17 cellular contexts compared by ENCODE assay signal in genomic region chr1:68207129-68207689, GRCh38. TPM values are rescaled to one million over a fixed set of nuclear protein-coding genes. Genes with fewer than 3 reads are reported as not detected.
DNase-seq lines count a peak whose midpoint lies in the region; ATAC-seq and TF ChIP-seq lines count a peak whose summit lies in the region.
"Had no signal": no experiment of that assay in that cellular context is flagged by ENCODE, and none has a peak within 500 bp of the region (broad histone marks: within the 10 kb centered on the region; RNA-seq: fewer than 3 reads in every experiment).

No MANE protein-coding gene starts in this region.

- H3K27ac ChIP-seq in psoas muscle = no peak overlapping the region
- H3K27ac ChIP-seq: BLaER1 had no signal

- no peak for TF ChIP-seq CTCF in fibroblast of the aortic adventitia (IDR thresholded peaks at IDR 0.05; ENCODE audit: insufficient read depth, low read length)
- no peak for TF ChIP-seq CTCF in progenitor cell of endocrine pancreas (IDR thresholded peaks at IDR 0.05; ENCODE audit: unreplicated experiment)
- no peak for TF ChIP-seq CTCF in psoas muscle (IDR thresholded peaks at IDR 0.05)

- intact Hi-C loops in psoas muscle (cut with DNase I) = no loop called here

- no peaks in the 10 kb centered on the region for H3K9me3 ChIP-seq in adipocyte (ENCODE audit: control insufficient read depth, low read length)
- H3K9me3 ChIP-seq in psoas muscle = no peaks in the 10 kb centered on the region
- H3K9me3 ChIP-seq: BLaER1 had no signal

- H3K4me1 ChIP-seq in adipocyte (ENCODE audit: control insufficient read depth, insufficient read depth, low read length) (peaks cover 43% of the 10 kb centered on the region), psoas muscle (peaks cover 16% of the 10 kb centered on the region)
- H3K4me1 ChIP-seq: BLaER1 had no signal

- peaks cover 34% of the 10 kb centered on the region for H3K4me1 Mint-ChIP-seq in progenitor cell of endocrine pancreas (ENCODE audit: low read depth)

- H3K9me3 Mint-ChIP-seq in progenitor cell of endocrine pancreas (ENCODE audit: low read depth) = no peaks in the 10 kb centered on the region
- H3K9me3 Mint-ChIP-seq: stimulated activated naive CD8-positive, alpha-beta T cell treated with anti-CD3 and anti-CD28 coated beads, Interleukin-15, Interleukin-2, amounts not matched to agents 100 ng/mL and 50 ng/mL, for 24 hours had no signal

- H3K27ac Mint-ChIP-seq in progenitor cell of endocrine pancreas = peak overlapping the region; percentile 3
- H3K27ac Mint-ChIP-seq: stimulated activated naive CD8-positive, alpha-beta T cell treated with anti-CD3 and anti-CD28 coated beads, Interleukin-15, Interleukin-2, amounts not matched to agents 100 ng/mL and 50 ng/mL, for 24 hours had no signal

- H3K4me3 ChIP-seq in adipocyte (ENCODE audit: low read length) = no peak overlapping the region
- no peak overlapping the region for H3K4me3 ChIP-seq in fibroblast of the aortic adventitia (ENCODE audit: low read depth, low read length)
- H3K4me3 ChIP-seq in psoas muscle = no peak overlapping the region
- H3K4me3 ChIP-seq: BLaER1 had no signal

- H3K36me3 ChIP-seq in adipocyte (ENCODE audit: control insufficient read depth, insufficient read depth, low read length, severe bottlenecking) (no peaks in the 10 kb centered on the region), psoas muscle (ENCODE audit: insufficient read depth in 1 of 2, low read depth in 1 of 2) (no peaks in the 10 kb centered on the region)
- H3K36me3 ChIP-seq: BLaER1 had no signal

- ATAC-seq in psoas muscle (no peak), GM19351 (IDR thresholded peaks at IDR 0.05; ENCODE audit: unreplicated experiment) (no peak)

- peaks cover 4% of the 10 kb centered on the region for H3K36me3 Mint-ChIP-seq in progenitor cell of endocrine pancreas (ENCODE audit: insufficient read depth)

- no peak overlapping the region for H3K4me3 Mint-ChIP-seq in progenitor cell of endocrine pancreas (ENCODE audit: low read depth)
- H3K4me3 Mint-ChIP-seq: stimulated activated naive CD8-positive, alpha-beta T cell treated with anti-CD3 and anti-CD28 coated beads, Interleukin-15, Interleukin-2, amounts not matched to agents 100 ng/mL and 50 ng/mL, for 24 hours had no signal

- 29 to 44% (median 31%) methylated on average over 2 of the region's 2 CpGs for WGBS in psoas muscle, 3 donors

- DNase-seq in GM03348 (ENCODE audit: low spot score) (peak; percentile 41), adipocyte (ENCODE audit: low read depth) (peak; percentile 74), fibroblast of the aortic adventitia (ENCODE audit: low read depth) (peak; percentile 75), progenitor cell of endocrine pancreas (ENCODE audit: low spot score, unreplicated experiment) (no peak), psoas muscle (no peak), NCI-H2029 (lab: John Stamatoyannopoulos, UW) (no peak), ureter (ENCODE audit: low spot score) (no peak)
- DNase-seq: activated CD4-positive, alpha-beta T cell treated with anti-CD3 and anti-CD28 coated beads, Interleukin-2, amount 50 U/mL, for 4 hours; foreskin melanocyte; NCI-H2107; nucleus accumbens; OCI-M1; stimulated activated CD4-positive, alpha-beta T cell treated with anti-CD3 and anti-CD28 coated beads, Interleukin-4, amount 100 ng/mL, for 1 hour; T-helper 2 cell had no signal

- H3K27me3 Mint-ChIP-seq in progenitor cell of endocrine pancreas = no peaks in the 10 kb centered on the region

- H3K27me3 ChIP-seq in adipocyte (replicated peaks; ENCODE audit: control insufficient read depth, insufficient read depth, low read length) (no peaks in the 10 kb centered on the region), psoas muscle (ENCODE audit: insufficient read depth in 3 of 3, low read length in 2 of 3) (no peaks in the 10 kb centered on the region)
- H3K27me3 ChIP-seq: BLaER1 had no signal

- no peak overlapping the region for H3K9ac ChIP-seq in adipocyte (ENCODE audit: low read length)
- H3K9ac ChIP-seq: BLaER1 had no signal

RNA-seq across cellular contexts. Expression of gene WLS, which starts 25.1 kb away (rescaled TPM):
- total RNA-seq in fibroblast of the aortic adventitia (ENCODE audit: low replicate concordance) (27.3 and 235 TPM in 2 replicates), progenitor cell of endocrine pancreas (123 and 140 TPM in 2 replicates), psoas muscle (10 to 100 TPM; 15.2 to 32.3 (median 17.5) TPM), ureter (186 TPM)
- 1 to 10 TPM; 3.1 to 9.0 (median 4.5) TPM for polyA plus RNA-seq in psoas muscle

Comparison
In these comparisons a context has a peak if more than half of its experiments do, and no peak if none do; other contexts are left out.
1. DNase-seq: peak in GM03348 (single experiment), adipocyte (single experiment) and fibroblast of the aortic adventitia (single experiment); none in progenitor cell of endocrine pancreas (single experiment), psoas muscle (0 of 2), NCI-H2029 (single experiment) and ureter (single experiment).